1 cellular context compared by ENCODE assay signal in the genomic region with DNA sequence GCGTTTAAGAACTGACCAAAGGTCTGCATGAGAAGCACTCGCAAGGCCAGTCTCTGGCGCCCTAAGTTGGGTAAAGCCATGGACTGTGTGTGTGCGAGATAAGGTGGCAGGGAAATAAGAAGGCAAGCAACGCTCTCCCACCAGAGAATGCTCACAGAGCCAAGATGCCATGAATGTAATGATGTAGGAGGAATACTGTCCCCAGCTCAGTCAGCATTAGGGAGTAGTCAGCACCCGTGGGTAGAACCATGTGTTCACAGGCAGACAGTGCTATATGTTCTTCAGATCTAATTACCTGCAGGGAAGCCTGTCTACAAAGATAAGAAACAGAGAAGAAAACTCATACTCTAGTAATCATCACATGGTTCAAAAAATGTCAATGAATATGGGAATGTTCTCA.
TF ChIP-seq lines count a peak whose summit lies in the region.

No MANE protein-coding gene starts in this region.

TF ChIP-seq in IMR-90, 13 proteins besides CTCF, POLR2A, EP300 and RAD21:
- TF ChIP-seq, protein P1, sequence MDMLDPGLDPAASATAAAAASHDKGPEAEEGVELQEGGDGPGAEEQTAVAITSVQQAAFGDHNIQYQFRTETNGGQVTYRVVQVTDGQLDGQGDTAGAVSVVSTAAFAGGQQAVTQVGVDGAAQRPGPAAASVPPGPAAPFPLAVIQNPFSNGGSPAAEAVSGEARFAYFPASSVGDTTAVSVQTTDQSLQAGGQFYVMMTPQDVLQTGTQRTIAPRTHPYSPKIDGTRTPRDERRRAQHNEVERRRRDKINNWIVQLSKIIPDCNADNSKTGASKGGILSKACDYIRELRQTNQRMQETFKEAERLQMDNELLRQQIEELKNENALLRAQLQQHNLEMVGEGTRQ (IDR thresholded peaks at IDR 0.05; ENCODE audit: low read depth, low read length) = no peak
- TF ChIP-seq, protein P2, sequence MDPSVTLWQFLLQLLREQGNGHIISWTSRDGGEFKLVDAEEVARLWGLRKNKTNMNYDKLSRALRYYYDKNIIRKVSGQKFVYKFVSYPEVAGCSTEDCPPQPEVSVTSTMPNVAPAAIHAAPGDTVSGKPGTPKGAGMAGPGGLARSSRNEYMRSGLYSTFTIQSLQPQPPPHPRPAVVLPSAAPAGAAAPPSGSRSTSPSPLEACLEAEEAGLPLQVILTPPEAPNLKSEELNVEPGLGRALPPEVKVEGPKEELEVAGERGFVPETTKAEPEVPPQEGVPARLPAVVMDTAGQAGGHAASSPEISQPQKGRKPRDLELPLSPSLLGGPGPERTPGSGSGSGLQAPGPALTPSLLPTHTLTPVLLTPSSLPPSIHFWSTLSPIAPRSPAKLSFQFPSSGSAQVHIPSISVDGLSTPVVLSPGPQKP (IDR thresholded peaks at IDR 0.05; ENCODE audit: borderline replicate concordance, low read depth, low read length) = no peak
- no peak for TF ChIP-seq RCOR1 (IDR thresholded peaks at IDR 0.05; ENCODE audit: insufficient replicate concordance, low read length)
- no peak for TF ChIP-seq MAZ (IDR thresholded peaks at IDR 0.05; ENCODE audit: borderline replicate concordance, low read depth, low read length)
- no peak for TF ChIP-seq NFE2L2 (IDR thresholded peaks at IDR 0.05; ENCODE audit: low read depth, low read length)
- TF ChIP-seq FOS (IDR thresholded peaks at IDR 0.05; ENCODE audit: low read depth, low read length) = no peak
- no peak for TF ChIP-seq MAFK (IDR thresholded peaks at IDR 0.05; ENCODE audit: low read depth, low read length)
- no peak for TF ChIP-seq CEBPB (IDR thresholded peaks at IDR 0.05; ENCODE audit: low read depth, low read length)
- no peak for TF ChIP-seq CHD1 (IDR thresholded peaks at IDR 0.05; ENCODE audit: low read depth, low read length)
- TF ChIP-seq RFX5 (IDR thresholded peaks at IDR 0.05; ENCODE audit: low read depth, low read length) = no peak
